Comparison of ENCODE assay signal across 24 cellular contexts in the genomic region with DNA sequence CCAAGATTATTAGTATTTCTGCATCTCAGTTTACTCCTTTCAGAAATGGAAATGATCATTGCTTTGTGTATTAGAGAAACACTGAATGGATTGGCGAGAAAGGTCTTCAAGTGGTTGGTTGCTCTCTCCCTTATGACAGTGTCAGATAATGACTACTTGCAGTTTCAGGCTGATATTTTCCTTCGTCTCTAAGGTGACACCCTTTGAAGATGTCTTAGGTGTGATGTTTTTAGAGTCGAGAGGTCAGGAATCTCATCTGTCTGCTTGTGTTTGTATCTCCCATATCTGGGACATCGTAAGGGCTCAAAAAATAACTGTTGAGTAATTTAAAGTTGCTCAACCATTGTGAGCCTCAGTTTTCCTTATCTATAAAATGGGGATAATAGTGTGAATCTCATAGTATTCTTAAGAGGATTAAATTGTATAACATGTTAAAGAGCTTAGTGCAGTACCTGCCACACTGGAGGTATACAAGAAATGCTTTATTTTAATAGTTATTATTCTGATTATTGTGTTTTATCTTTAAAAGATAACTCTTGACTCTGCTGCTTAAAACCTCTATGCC. TPM values are rescaled to one million over a fixed set of nuclear protein-coding genes. Genes with fewer than 3 reads are reported as not detected.
"Had no signal": no experiment of that assay in that cellular context is flagged by ENCODE, and none has a peak within 500 bp of the region (broad histone marks: within the 10 kb centered on the region; RNA-seq: fewer than 3 reads in every experiment).

No MANE protein-coding gene starts in this region.

- H3K4me3 ChIP-seq: heart right ventricle, hepatocyte, left ventricle myocardium inferior, lung, neural progenitor cell, ovary, sigmoid colon, spleen, stomach, testis, thyroid gland, transverse colon, upper lobe of right lung had no signal

- ATAC-seq: heart right ventricle; natural killer cell; right cardiac atrium; stimulated activated naive CD8-positive, alpha-beta T cell treated with anti-CD3 and anti-CD28 coated beads, Interleukin-15, Interleukin-2, amounts not matched to agents 100 U/mL and 50 U/mL, for 24 hours; upper lobe of right lung had no signal

- H2AFZ ChIP-seq: hepatocyte, neural progenitor cell had no signal

- H3K9me3 ChIP-seq: heart right ventricle, left ventricle myocardium inferior, ovary, sigmoid colon, spleen, stomach, testis, thyroid gland, transverse colon, upper lobe of right lung had no signal

- FAIRE-seq: small intestine, urothelium cell line had no signal

- DNase-seq: heart right ventricle; islet precursor cell; left ventricle myocardium inferior; mesendoderm; naive B cell; natural killer cell; nephron progenitor cell; ovary; right cardiac atrium; sigmoid colon; small intestine; spleen; stimulated activated naive B cell treated with anti-CD40 and anti-IgM and Interleukin-4, amounts not matched to agents 10 μg/mL and 1 μg/mL and 100 μg/mL, for 72 hours; stimulated activated naive CD8-positive, alpha-beta T cell treated with anti-CD3 and anti-CD28 coated beads, Interleukin-15, Interleukin-2, amounts not matched to agents 100 U/mL and 50 U/mL, for 24 hours; stomach; testis; thyroid gland; transverse colon; upper lobe of right lung had no signal

- H3K79me2 ChIP-seq: hepatocyte had no signal

- H3K9ac ChIP-seq: neural progenitor cell had no signal

- H3K27ac ChIP-seq: heart right ventricle, hepatocyte, left ventricle myocardium inferior, neural progenitor cell, ovary, sigmoid colon, spleen, stomach, testis, thyroid gland, transverse colon, upper lobe of right lung had no signal

- H3K27me3 ChIP-seq: heart right ventricle, hepatocyte, neural progenitor cell, ovary, sigmoid colon, spleen, stomach, testis, thyroid gland, transverse colon, upper lobe of right lung had no signal

- H3K4me2 ChIP-seq: hepatocyte, neural progenitor cell had no signal

- H3K36me3 ChIP-seq: heart right ventricle, left ventricle myocardium inferior, neural progenitor cell, ovary, sigmoid colon, spleen, stomach, thyroid gland, transverse colon, upper lobe of right lung had no signal

- H3K4me1 ChIP-seq: heart right ventricle, left ventricle myocardium inferior, neural progenitor cell, sigmoid colon, spleen, stomach, testis, transverse colon, upper lobe of right lung had no signal

RNA-seq across cellular contexts. Expression of a gene that starts 40.1 kb away (rescaled TPM):
- total RNA-seq: mononuclear cell, natural killer cell had no signal
